ENCODE assay signal across 17 cellular contexts in the genomic region with DNA sequence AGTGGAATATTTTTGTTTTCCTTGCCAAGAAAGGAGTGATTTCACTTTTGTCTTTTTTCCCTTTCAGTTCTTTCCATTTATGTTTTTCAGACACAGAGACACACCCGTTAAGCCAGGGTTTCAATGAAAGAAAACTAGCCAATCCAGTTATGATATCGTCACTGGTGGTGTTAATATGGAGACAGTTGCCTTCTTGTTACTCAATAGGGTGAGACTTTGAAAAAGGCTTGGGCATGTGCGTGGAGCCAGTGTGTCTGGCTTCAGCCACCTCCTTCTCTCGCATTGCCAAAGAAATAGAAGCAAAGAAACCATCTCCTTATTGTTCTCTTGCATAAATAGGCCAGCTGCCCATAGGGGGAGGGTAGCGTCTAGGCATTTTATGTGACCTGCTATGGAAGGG.
A peak's percentile ranks its signal among the peaks of the same experiment; 100 is the strongest.
DNase-seq lines count a peak whose midpoint lies in the region; ATAC-seq and TF ChIP-seq lines count a peak whose summit lies in the region.
"Had no signal": no experiment of that assay in that cellular context is flagged by ENCODE, and none has a peak within 500 bp of the region (broad histone marks: within the 10 kb centered on the region; RNA-seq: fewer than 3 reads in every experiment).

No MANE protein-coding gene starts in this region.

- no peak for TF ChIP-seq POLR2A in suprapubic skin (IDR thresholded peaks at IDR 0.05)

- H3K4me1 ChIP-seq in suprapubic skin = peaks cover 10% of the 10 kb centered on the region
- H3K4me1 ChIP-seq: BLaER1 treated with 17β-estradiol and CSF1 and Interleukin-3, amounts not matched to agents 10 nM and 100 nM; Peyer's patch had no signal

- H3K27me3 ChIP-seq in suprapubic skin = no peaks in the 10 kb centered on the region
- H3K27me3 ChIP-seq: BLaER1 treated with 17β-estradiol and CSF1 and Interleukin-3, amounts not matched to agents 10 nM and 100 nM; Peyer's patch had no signal

- peak; percentile 15 for DNase-seq in DMS79 treated with DMSO at 0.1 percent for 48 hours (lab: John Stamatoyannopoulos, UW)
- no peak for DNase-seq in DMS79 (lab: John Stamatoyannopoulos, UW)
- peak; percentile 44 for DNase-seq in NCI-H69 (lab: John Stamatoyannopoulos, UW)
- peak; percentile 76 for DNase-seq in epithelial cell of esophagus (ENCODE audit: low read depth)
- no peak for DNase-seq in suprapubic skin (ENCODE audit: low spot score in 2 of 2)
- DNase-seq in DMS153 (lab: John Stamatoyannopoulos, UW) = no peak
- DNase-seq in SHP77 (lab: John Stamatoyannopoulos, UW) = no peak
- DNase-seq: 8988T, KBM-7, NCI-H1930, NCI-H774, Peyer's patch, SHP77 treated with DMSO at 0.1 percent for 48 hours had no signal

- no peak for TF ChIP-seq EP300 in suprapubic skin (IDR thresholded peaks at IDR 0.05)

- no peak for ATAC-seq in HG03139 (IDR thresholded peaks at IDR 0.05; ENCODE audit: unreplicated experiment)
- ATAC-seq: GM12878 had no signal

- peak overlapping the region; percentile 60 for H3K27ac ChIP-seq in suprapubic skin
- H3K27ac ChIP-seq: BLaER1 treated with 17β-estradiol and CSF1 and Interleukin-3, amounts not matched to agents 10 nM and 100 nM; HL-60; Peyer's patch had no signal

- H3K4me3 ChIP-seq in epithelial cell of esophagus (ENCODE audit: low read length) (no peak overlapping the region), suprapubic skin (no peak overlapping the region)
- H3K4me3 ChIP-seq: BLaER1 treated with 17β-estradiol and CSF1 and Interleukin-3, amounts not matched to agents 10 nM and 100 nM; GM12878; Peyer's patch had no signal

- H3K9me3 ChIP-seq in suprapubic skin = no peaks in the 10 kb centered on the region
- H3K9me3 ChIP-seq: BLaER1 treated with 17β-estradiol and CSF1 and Interleukin-3, amounts not matched to agents 10 nM and 100 nM; Peyer's patch had no signal

- TF ChIP-seq CTCF in epithelial cell of esophagus (IDR thresholded peaks at IDR 0.05; ENCODE audit: insufficient read depth, low read depth, low read length, missing control alignments) = no peak
- TF ChIP-seq CTCF in suprapubic skin (IDR thresholded peaks at IDR 0.05) = no peak

- 44% methylated on average over 5 of the region's 5 CpGs for WGBS in suprapubic skin

- no peaks in the 10 kb centered on the region for H3K36me3 ChIP-seq in suprapubic skin
- H3K36me3 ChIP-seq: BLaER1 treated with 17β-estradiol and CSF1 and Interleukin-3, amounts not matched to agents 10 nM and 100 nM; Peyer's patch had no signal

Comparison
In these comparisons a context has a peak if more than half of its experiments do, and no peak if none do; other contexts are left out.
1. DNase-seq: peak in DMS79 treated with DMSO at 0.1 percent for 48 hours (single experiment), NCI-H69 (single experiment) and epithelial cell of esophagus (single experiment); none in DMS79 (single experiment), suprapubic skin (0 of 2), DMS153 (single experiment) and SHP77 (0 of 2).